ENCODE assay signal across 11 cellular contexts in genomic region chr11:66384316-66384715, GRCh38. TPM values are rescaled to one million over a fixed set of nuclear protein-coding genes. Genes with fewer than 3 reads are reported as not detected.
"Had no signal": no experiment of that assay in that cellular context is flagged by ENCODE, and none has a peak within 500 bp of the region (broad histone marks: within the 10 kb centered on the region; RNA-seq: fewer than 3 reads in every experiment).

No MANE protein-coding gene starts in this region.

RNA-seq across cellular contexts. Expression of gene NPAS4, which starts 36.5 kb away (rescaled TPM):
- total RNA-seq: activated B cell treated with CpG ODN at 0.5 μM for 24 hours; activated CD4-positive, alpha-beta memory T cell treated with anti-CD3 and anti-CD28 coated beads for 36 hours; activated CD4-positive, alpha-beta T cell treated with anti-CD3 and anti-CD28 coated beads, Interleukin-2, amount 10 ng/mL, durations not matched to agents 24 days and 14 days; activated CD8-positive, alpha-beta memory T cell treated with anti-CD3 and anti-CD28 coated beads for 36 hours; activated naive CD4-positive, alpha-beta T cell treated with anti-CD3 and anti-CD28 coated beads for 36 hours; activated T-cell treated with anti-CD3 and anti-CD28 coated beads, Interleukin-2, amount 50 U/mL, for 4 hours; activated T-cell treated with anti-CD3 and anti-CD28 coated beads, Interleukin-2, amount 50 U/mL, for 72 hours; activated T-helper 1 cell treated with anti-CD3 and anti-CD28 coated beads, Interleukin-12 subunit alpha, Interleukin-12 subunit beta, Interleukin-2, Interleukin-4 antibody, amounts not matched to agents 30 ng/mL and 10 ng/mL and 1 ng/mL, durations not matched to agents 14 hours and 24 hours and 36 hours; body of pancreas; breast epithelium; cardiac septum had no signal
